In genomic region chrX:127302841-127303240, GRCh38 we compare ENCODE assay signal across 35 cellular contexts.
"Had no signal": no experiment of that assay in that cellular context is flagged by ENCODE, and none has a peak within 500 bp of the region (broad histone marks: within the 10 kb centered on the region; RNA-seq: fewer than 3 reads in every experiment).

No MANE protein-coding gene starts in this region.

- H3K27me3 ChIP-seq: MG63 had no signal

- H3K9me3 ChIP-seq: MG63 had no signal

- H3K4me3 ChIP-seq: MG63 had no signal

- DNase-seq: Karpas-422, Kasumi-1, MG63, MM.1S, MV-4-11, NCI-H1048, NCI-H1092, NCI-H1092 treated with DMSO at 0.1 percent for 48 hours, NCI-H1105, NCI-H1105 treated with DMSO at 0.1 percent for 48 hours, NCI-H1417, NCI-H1417 treated with DMSO at 0.1 percent for 48 hours, NCI-H1436, NCI-H1436 treated with DMSO at 0.1 percent for 48 hours, NCI-H146, NCI-H1694, NCI-H1694 treated with DMSO at 0.1 percent for 48 hours, NCI-H187, NCI-H187 treated with DMSO at 0.1 percent for 48 hours, NCI-H1930, NCI-H2029, NCI-H2029 treated with DMSO at 0.1 percent for 48 hours, NCI-H2081, NCI-H2081 treated with DMSO at 0.1 percent for 48 hours, NCI-H2107, NCI-H2171, NCI-H2171 treated with DMSO at 0.1 percent for 48 hours, NCI-H2227 treated with DMSO at 0.1 percent for 48 hours, NCI-H226, NCI-H345, NCI-H446, NCI-H446 treated with DMSO at 0.1 percent for 48 hours, NCI-H510A, NCI-H510A treated with DMSO at 0.1 percent for 48 hours, NCI-H524 had no signal

- H3K36me3 ChIP-seq: MG63 had no signal
